Comparison of ENCODE assay signal across 8 cellular contexts in genomic region chr1:156245451-156246232, GRCh38. TPM values are rescaled to one million over a fixed set of nuclear protein-coding genes. Genes with fewer than 3 reads are reported as not detected.
DNase-seq lines count a peak whose midpoint lies in the region; TF ChIP-seq lines count a peak whose summit lies in the region.

No MANE protein-coding gene starts in this region.

- no peaks in the 10 kb centered on the region for H3K27me3 ChIP-seq in neural cell (ENCODE audit: insufficient read depth, low read depth, low read length)

- no peaks in the 10 kb centered on the region for H3K9me2 ChIP-seq in neural cell (ENCODE audit: insufficient read depth, low read length)

- H3K79me2 ChIP-seq in neural cell (replicated peaks; ENCODE audit: insufficient read depth, low read length), result no peaks in the 10 kb centered on the region

- H3F3A ChIP-seq in neural cell (ENCODE audit: insufficient read depth, low read length, poor library complexity, severe bottlenecking), result no peaks in the 10 kb centered on the region

- TF ChIP-seq RAD21 in neural cell (conservative IDR thresholded peaks at IDR 0.05), result no peak

- DNase-seq in activated gamma-delta T cell treated with Interleukin-2 at 50 U/mL for 16 hours, result peak; percentile 34
- no peak for DNase-seq in activated gamma-delta T cell (lab: John Stamatoyannopoulos, UW)
- peak; percentile 54 for DNase-seq in SW480 (ENCODE audit: low spot score)
- no peak for DNase-seq in coronary artery (ENCODE audit: low spot score)
- no peak for DNase-seq in NCI-H226
- DNase-seq in KG1 (lab: John Stamatoyannopoulos, UW), result no peak
- DNase-seq in SIG-M5 (lab: John Stamatoyannopoulos, UW), result no peak

- H3K27ac ChIP-seq in coronary artery, result no peak overlapping the region
- H3K27ac ChIP-seq in neural cell (ENCODE audit: low read length), result no peak overlapping the region

- TF ChIP-seq CTCF in coronary artery (IDR thresholded peaks at IDR 0.05), result no peak
- no peak for TF ChIP-seq CTCF in neural cell (IDR thresholded peaks at IDR 0.05; ENCODE audit: poor library complexity, severe bottlenecking)

- H3K4me3 ChIP-seq in coronary artery, result peak overlapping the region; percentile 56
- no peak overlapping the region for H3K4me3 ChIP-seq in neural cell (ENCODE audit: low read length)

- no peak overlapping the region for H3K4me2 ChIP-seq in neural cell (ENCODE audit: low read length)

- H3K9me3 ChIP-seq in neural cell (ENCODE audit: low read length), result no peaks in the 10 kb centered on the region

- H4K20me1 ChIP-seq in neural cell (ENCODE audit: insufficient read depth), result no peaks in the 10 kb centered on the region

- H3K36me3 ChIP-seq in neural cell (ENCODE audit: insufficient read depth, low read length), result no peaks in the 10 kb centered on the region

- TF ChIP-seq EP300 in neural cell (conservative IDR thresholded peaks at IDR 0.05; ENCODE audit: poor library complexity, severe bottlenecking), result no peak

- no peak overlapping the region for H2AFZ ChIP-seq in neural cell (ENCODE audit: low read depth, low read length)

- H3K9ac ChIP-seq in neural cell (ENCODE audit: low read length), result no peak overlapping the region

TF ChIP-seq in neural cell, 6 proteins besides CTCF, POLR2A, EP300 and RAD21:
- no peak for TF ChIP-seq REST (IDR thresholded peaks at IDR 0.05; ENCODE audit: borderline replicate concordance)
- peak; percentile 2 for TF ChIP-seq POLR2AphosphoS5 (IDR thresholded peaks at IDR 0.05)
- TF ChIP-seq EZH2 (IDR thresholded peaks at IDR 0.05; ENCODE audit: borderline replicate concordance, insufficient read depth, low read length, poor library complexity, severe bottlenecking), result no peak
- no peak for TF ChIP-seq MXI1 (conservative IDR thresholded peaks at IDR 0.05; ENCODE audit: poor library complexity, severe bottlenecking)
- no peak for TF ChIP-seq TAF1 (IDR thresholded peaks at IDR 0.05; ENCODE audit: low read depth)
- no peak for TF ChIP-seq SMC3 (conservative IDR thresholded peaks at IDR 0.05; ENCODE audit: poor library complexity)
TF ChIP-seq in neural cell: peak in this region for 1.

RNA-seq across cellular contexts. Expression of gene PAQR6, which starts 2.2 kb away (rescaled TPM):
- polyA plus RNA-seq in neural cell, result 16.8 and 27.3 TPM in 2 replicates
- 2.2 and 3.4 TPM in 2 replicates for polyA minus RNA-seq in neural cell

RNA-seq across cellular contexts. Expression of gene BGLAP, which starts 3.7 kb away (rescaled TPM):
- polyA plus RNA-seq in neural cell, result 1.9 and 2.5 TPM in 2 replicates
- 0.73 and 0.81 TPM in 2 replicates for polyA minus RNA-seq in neural cell

RNA-seq across cellular contexts. Expression of gene PMF1, which starts 32.8 kb away (rescaled TPM):
- polyA plus RNA-seq in neural cell, result 97.0 and 98.7 TPM in 2 replicates
- polyA minus RNA-seq in neural cell, result 37.4 and 45.3 TPM in 2 replicates

RNA-seq across cellular contexts. Expression of gene SMG5, which starts 37.0 kb away (rescaled TPM):
- polyA plus RNA-seq in neural cell, result 57.3 and 84.4 TPM in 2 replicates
- polyA minus RNA-seq in neural cell, result 58.7 and 63.3 TPM in 2 replicates

RNA-seq across cellular contexts. Expression of gene TMEM79, which starts 38.5 kb away (rescaled TPM):
- polyA plus RNA-seq in neural cell, result 5.9 and 6.8 TPM in 2 replicates
- polyA minus RNA-seq in neural cell, result 2.0 and 2.7 TPM in 2 replicates

Comparison
In these comparisons a context has a peak if more than half of its experiments do, and no peak if none do; other contexts are left out.
1. DNase-seq: peak in activated gamma-delta T cell treated with Interleukin-2 at 50 U/mL for 16 hours (single experiment) and SW480 (single experiment); none in activated gamma-delta T cell (single experiment), coronary artery (single experiment), NCI-H226 (single experiment), KG1 (single experiment) and SIG-M5 (single experiment).